8 cellular contexts compared by ENCODE assay signal in the genomic region with DNA sequence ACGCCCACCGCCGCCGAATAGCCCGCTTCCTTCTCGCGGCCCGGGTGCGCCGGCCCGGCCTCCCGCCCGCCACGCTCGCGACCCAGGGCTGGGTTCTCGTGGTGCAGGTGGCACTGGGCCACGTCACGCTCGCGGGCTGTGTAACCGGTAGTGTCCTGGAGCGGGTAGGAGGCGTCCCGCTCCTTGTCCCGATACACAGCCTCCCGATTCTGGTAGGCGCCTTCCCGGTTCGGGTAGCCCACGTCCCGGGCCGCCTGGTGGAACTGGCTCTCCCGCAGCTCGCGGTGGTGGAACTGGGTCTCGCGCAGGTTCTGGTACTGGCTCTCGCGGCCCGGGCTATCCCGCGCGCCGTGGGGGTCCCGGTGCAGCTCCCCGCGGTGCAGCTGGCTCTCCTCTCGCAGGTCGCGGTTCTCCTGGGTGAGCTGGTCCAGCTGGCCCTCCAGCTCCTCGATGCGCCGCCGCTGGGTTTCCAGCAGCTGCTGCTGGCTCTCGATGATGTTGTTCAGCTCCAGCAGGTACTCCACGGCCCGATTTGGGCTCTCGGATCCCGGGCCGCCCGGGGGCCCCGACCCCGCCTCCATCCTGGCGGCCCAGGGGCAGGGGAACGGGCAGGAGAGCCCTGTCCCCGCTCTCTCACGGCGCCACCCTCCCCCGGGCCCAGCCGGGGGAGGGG. TPM values are rescaled to one million over a fixed set of nuclear protein-coding genes. Genes with fewer than 3 reads are reported as not detected.
DNase-seq lines count a peak whose midpoint lies in the region; ATAC-seq and TF ChIP-seq lines count a peak whose summit lies in the region.

No MANE protein-coding gene starts in this region.

- peak overlapping the region; percentile 78 to 94 for H3K4me3 Mint-ChIP-seq in CD14-positive monocyte

- no peaks in the 10 kb centered on the region for H3K79me2 ChIP-seq in PC-3 (ENCODE audit: low read length)

- CTCF ChIA-PET in PC-3 (lab: Charles Lee), result interaction anchor here (0.6 kb wide), 1 partner anchor 26 kb away, joined by 3 read pairs; no protein-coding TSS in a partner anchor

- H3K27me3 ChIP-seq in PC-3 (ENCODE audit: low read length) (peaks cover 17% of the 10 kb centered on the region), ectodermal cell (ENCODE audit: control insufficient read depth, insufficient read depth, low read length, poor library complexity, severe bottlenecking) (peaks cover 64% of the 10 kb centered on the region), muscle layer of duodenum (ENCODE audit: low read depth, low read length) (no peaks in the 10 kb centered on the region)

- H3K9me2 ChIP-seq in PC-3 (replicated peaks; ENCODE audit: low read length), result no peaks in the 10 kb centered on the region

- DNase-seq in CD14-positive monocyte (ENCODE audit: low spot score) (no peak), PC-3 (no peak), foreskin melanocyte (no peak), NCI-H226 (no peak)
- DNase-seq in central memory CD4-positive, alpha-beta T cell, result no peak

- peaks cover 0 to 13% (median 7%) of the 10 kb centered on the region in 7 donors for H3K9me3 Mint-ChIP-seq in CD14-positive monocyte

- H3K4me1 ChIP-seq in PC-3 (ENCODE audit: insufficient read depth, low read length) (0 out of 2 replicates have a peak, but pooled peaks cover 9% of the 10 kb centered on the region), ectodermal cell (ENCODE audit: control insufficient read depth, insufficient read depth, low read length) (no peaks in the 10 kb centered on the region), muscle layer of duodenum (ENCODE audit: control insufficient read depth in 1 of 2, insufficient read depth in 2 of 2, low read length in 2 of 2) (peaks cover 0 to 24% of the 10 kb centered on the region in 2 donors)

- H3K27ac Mint-ChIP-seq in CD14-positive monocyte, result no peak overlapping the region

- peak overlapping the region; percentile 98 for H3K4me2 ChIP-seq in PC-3 (ENCODE audit: low read length)

- H3K9me3 ChIP-seq in PC-3 (ENCODE audit: low read length), result no peaks in the 10 kb centered on the region
- H3K9me3 ChIP-seq in ectodermal cell (ENCODE audit: control insufficient read depth, low read length), result no peaks in the 10 kb centered on the region
- H3K9me3 ChIP-seq in muscle layer of duodenum (ENCODE audit: control insufficient read depth in 1 of 2, low read length in 2 of 2), result no peaks in the 10 kb centered on the region

- peaks cover 3 to 17% of the 10 kb centered on the region in 2 donors for H3K36me3 Mint-ChIP-seq in CD14-positive monocyte

- H3K9ac ChIP-seq in PC-3 (ENCODE audit: low read length), result peak overlapping the region; percentile 29; the same call in 1 of the 2 replicates

- no peak for TF ChIP-seq CTCF in CD14-positive monocyte (IDR thresholded peaks at IDR 0.05)
- no peak for TF ChIP-seq CTCF in PC-3 (conservative IDR thresholded peaks at IDR 0.05; ENCODE audit: low read depth, low read length)

- intact Hi-C loops in CD14-positive monocyte (cut with micrococcal nuclease), result loop anchor here in 1 of 2 donors (5.0 kb wide), 1 partner anchor 57 kb away; no protein-coding TSS in a partner anchor
- intact Hi-C loops in PC-3 (cut with micrococcal nuclease), result no loop called here

- BruUV-seq in PC-3 (replicated peaks; lab: Mats Ljungman, UMichigan), result no TSS peak

- POLR2A ChIA-PET in PC-3 (lab: Charles Lee; ENCODE audit: unreplicated experiment), result no interaction called here

- H3F3A ChIP-seq in PC-3 (ENCODE audit: low read length, unreplicated experiment), result no peaks in the 10 kb centered on the region

- H3K4me3 ChIP-seq in PC-3 (ENCODE audit: low read length) (peak overlapping the region; percentile 83), ectodermal cell (ENCODE audit: insufficient read depth, low read depth, low read length) (peak overlapping the region; percentile 38), muscle layer of duodenum (ENCODE audit: low read depth in 1 of 2, low read length in 2 of 2) (peak overlapping the region; percentile 37 to 73)

- H3K36me3 ChIP-seq in PC-3 (ENCODE audit: low read depth, low read length) (no peaks in the 10 kb centered on the region), ectodermal cell (ENCODE audit: control insufficient read depth, insufficient read depth, low read length) (no peaks in the 10 kb centered on the region), muscle layer of duodenum (ENCODE audit: control insufficient read depth in 1 of 2, insufficient read depth in 2 of 2, low read length in 2 of 2) (no peaks in the 10 kb centered on the region)

- H3K27ac ChIP-seq in PC-3 (ENCODE audit: low read length) (no peak overlapping the region), ectodermal cell (ENCODE audit: insufficient read depth, low read depth, low read length, poor library complexity, severe bottlenecking) (no peak overlapping the region), muscle layer of duodenum (ENCODE audit: low read length) (no peak overlapping the region)

- peak overlapping the region; percentile 82 for H2AFZ ChIP-seq in PC-3 (ENCODE audit: low read length)

- H4K20me1 ChIP-seq in PC-3 (ENCODE audit: low read length), result no peaks in the 10 kb centered on the region

- H3K4me1 Mint-ChIP-seq in CD14-positive monocyte, result peaks cover 34% of the 10 kb centered on the region

- WGBS in ectodermal cell, 2 experiments, result 1% methylated on average over 71 of the region's 71 CpGs

- ATAC-seq in PC-3 (peak; percentile 31), HG02884 (IDR thresholded peaks at IDR 0.05; ENCODE audit: unreplicated experiment) (no peak)

- peaks cover 26 to 78% (median 43%) of the 10 kb centered on the region in 3 donors for H3K27me3 Mint-ChIP-seq in CD14-positive monocyte (ENCODE audit: low read depth in 3 of 3)

RNA-seq across cellular contexts. Expression of a gene that starts 39.3 kb away (rescaled TPM):
- polyA plus RNA-seq in CD14-positive monocyte, result 1 to 10 TPM; 6.5 to 6.9 TPM
- 8.5 and 19.3 TPM in 2 replicates for total RNA-seq in PC-3 (2014; rRNA removed)
- 13.9 TPM for polyA plus RNA-seq in ectodermal cell (2013, experiment 1 of 4)
- polyA plus RNA-seq in ectodermal cell (2013, experiment 2 of 4), result 12.3 TPM
- 12.3 TPM for polyA plus RNA-seq in ectodermal cell (2013, experiment 3 of 4)
- 16.2 TPM for polyA plus RNA-seq in ectodermal cell (2013, experiment 4 of 4)
